ENCODE assay signal across 17 cellular contexts in genomic region chr3:143277531-143277930, GRCh38.
DNase-seq lines count a peak whose midpoint lies in the region; ATAC-seq, FAIRE-seq and TF ChIP-seq lines count a peak whose summit lies in the region.
"Had no signal": no experiment of that assay in that cellular context is flagged by ENCODE, and none has a peak within 500 bp of the region (broad histone marks: within the 10 kb centered on the region; RNA-seq: fewer than 3 reads in every experiment).

No MANE protein-coding gene starts in this region.

- no peak overlapping the region for H3K4me2 ChIP-seq in K562 (ENCODE audit: insufficient read depth, low read length)
- H3K4me2 ChIP-seq in neuronal stem cell (ENCODE audit: insufficient read depth, low read length, poor library complexity, severe bottlenecking) = no peak overlapping the region
- H3K4me2 ChIP-seq: BLaER1 had no signal

- no peak overlapping the region for H2BK5ac ChIP-seq in neuronal stem cell (ENCODE audit: low read length)

- no peak overlapping the region for H3K23ac ChIP-seq in neuronal stem cell (ENCODE audit: low read depth, low read length, poor library complexity)

- H2BK12ac ChIP-seq in neuronal stem cell (ENCODE audit: low read length) = no peak overlapping the region

- H2AFZ ChIP-seq in K562 (ENCODE audit: low read depth, low read length) (peak overlapping the region; percentile 75), neuronal stem cell (ENCODE audit: low read length) (peak overlapping the region; percentile 17)

- no peak overlapping the region for H3K9ac ChIP-seq in K562 (ENCODE audit: insufficient read depth in 1 of 2, low read depth in 2 of 2, low read length in 2 of 2)
- H3K9ac ChIP-seq in neuronal stem cell (ENCODE audit: low read depth, low read length, poor library complexity) = no peak overlapping the region
- H3K9ac ChIP-seq: BLaER1 had no signal

- no peak overlapping the region for H2BK15ac ChIP-seq in neuronal stem cell (ENCODE audit: low read length)

- no peak overlapping the region for H3K14ac ChIP-seq in neuronal stem cell (ENCODE audit: low read length)

- TF ChIP-seq CTCF in K562 (IDR thresholded peaks at IDR 0.05 in 2 of 3, conservative IDR thresholded peaks at IDR 0.05 in 1 of 3; ENCODE audit: insufficient read depth in 2 of 3, low read depth in 1 of 3, low read length in 3 of 3) = no peak

- no peak overlapping the region for H4K91ac ChIP-seq in neuronal stem cell (ENCODE audit: low read depth, low read length, poor library complexity)

- in situ Hi-C loops in K562 (cut with MboI) = no loop called here

- intact Hi-C loops in K562 (cut with micrococcal nuclease) = no loop called here

- no peak overlapping the region for H3K18ac ChIP-seq in neuronal stem cell (ENCODE audit: low read length)

- H3K27me3 ChIP-seq in K562 (ENCODE audit: control insufficient read depth in 2 of 2, insufficient read depth in 2 of 2, low read length in 2 of 2) (no peaks in the 10 kb centered on the region), neuronal stem cell (ENCODE audit: control insufficient read depth in 3 of 3, insufficient read depth in 3 of 3, low read depth in 1 of 3, low read length in 3 of 3) (no peaks in the 10 kb centered on the region)
- H3K27me3 ChIP-seq: BLaER1 had no signal

- POLR2A ChIA-PET in K562 (lab: Yijun Ruan, JAX) = interaction anchor here (1.0 to 2.3 kb wide), 3 partner anchors 8 to 14 kb away, joined by 3 to 8 read pairs (median 4); no protein-coding TSS in a partner anchor

- peak; percentile 57 for ATAC-seq in HG03045 (IDR thresholded peaks at IDR 0.05; ENCODE audit: unreplicated experiment)
- ATAC-seq in K562 = no peak

- no peaks in the 10 kb centered on the region for H3K9me1 ChIP-seq in K562 (ENCODE audit: control insufficient read depth, insufficient read depth, low read length)

- H3K79me2 ChIP-seq in K562 (ENCODE audit: control insufficient read depth, insufficient read depth, low read length) = no peaks in the 10 kb centered on the region

- H3K4me3 ChIP-seq in K562 (no peak overlapping the region), neuronal stem cell (ENCODE audit: low read length in 2 of 2) (no peak overlapping the region)
- H3K4me3 ChIP-seq: BLaER1 had no signal

- H3K4me1 ChIP-seq in K562 (replicated peaks in 1 of 2; ENCODE audit: control insufficient read depth in 2 of 2, insufficient read depth in 2 of 2, low read length in 2 of 2) (peaks cover 6 to 31% of the 10 kb centered on the region in 2 experiments; a peak in 3 of 5 replicates), neuronal stem cell (ENCODE audit: control insufficient read depth in 2 of 2, insufficient read depth in 1 of 2, low read depth in 1 of 2, low read length in 2 of 2) (peaks cover 0 to 8% of the 10 kb centered on the region in 2 donors)
- H3K4me1 ChIP-seq: BLaER1 had no signal

- no peak for TF ChIP-seq EP300 in K562 (IDR thresholded peaks at IDR 0.05; ENCODE audit: low read length)

- no peaks in the 10 kb centered on the region for H3K79me1 ChIP-seq in neuronal stem cell (ENCODE audit: low read depth, low read length)

- H3K4ac ChIP-seq in neuronal stem cell (ENCODE audit: low read length) = no peak overlapping the region

- H4K8ac ChIP-seq in neuronal stem cell (ENCODE audit: low read depth, low read length) = no peak overlapping the region

- H3K36me3 ChIP-seq in K562 (ENCODE audit: control insufficient read depth, insufficient read depth, low read length) = no peaks in the 10 kb centered on the region
- H3K36me3 ChIP-seq in neuronal stem cell (replicated peaks in 1 of 2; ENCODE audit: control insufficient read depth in 2 of 2, insufficient read depth in 2 of 2, low read length in 2 of 2) = no peaks in the 10 kb centered on the region
- H3K36me3 ChIP-seq: BLaER1 had no signal

- H2AK5ac ChIP-seq in neuronal stem cell (ENCODE audit: low read depth, low read length) = no peak overlapping the region

- no TSS peak for BruUV-seq in K562 (replicated peaks; lab: Mats Ljungman, UMichigan)

- no peak overlapping the region for H2BK120ac ChIP-seq in neuronal stem cell (ENCODE audit: low read depth, low read length)

- no peak overlapping the region for H3K27ac ChIP-seq in K562 (ENCODE audit: extremely low read depth, low read depth, low read length)
- no peak overlapping the region for H3K27ac ChIP-seq in neuronal stem cell (replicated peaks; ENCODE audit: low read length)
- H3K27ac ChIP-seq: BLaER1 had no signal

- 93% methylated on average over 2 of the region's 2 CpGs for WGBS in K562 (ENCODE audit: insufficient coverage, low coverage, missing lambda C conversion rate)
- no CpG with 5 or more reads among the region's 2 CpGs for WGBS in neuronal stem cell (ENCODE audit: extremely low coverage in 2 of 2, insufficient read length in 2 of 2, insufficient replicate concordance in 1 of 2), 2 donors

- CTCF ChIA-PET in K562 (lab: Yijun Ruan, JAX; ENCODE audit: low intra/inter-chr PET ratio) = no interaction called here

- H3K9me3 ChIP-seq in K562 (replicated peaks; ENCODE audit: control insufficient read depth, insufficient read depth, low read depth, low read length) (no peaks in the 10 kb centered on the region), neuronal stem cell (replicated peaks in 1 of 2; ENCODE audit: control insufficient read depth in 2 of 2, insufficient read depth in 1 of 2, low read depth in 1 of 2, low read length in 2 of 2) (no peaks in the 10 kb centered on the region)
- H3K9me3 ChIP-seq: BLaER1 had no signal

- H4K20me1 ChIP-seq in K562 (replicated peaks; ENCODE audit: control insufficient read depth, insufficient read depth, low read length) = no peaks in the 10 kb centered on the region
- H4K20me1 ChIP-seq: BLaER1 had no signal

- no peak for TF ChIP-seq RAD21 in K562 (CRISPR knock-in tag; conservative IDR thresholded peaks at IDR 0.05 in 1 of 2, IDR thresholded peaks at IDR 0.05 in 1 of 2)

- no peak for TF ChIP-seq POLR2A in K562 (conservative IDR thresholded peaks at IDR 0.05)

- DNase-seq in MV-4-11 (lab: John Stamatoyannopoulos, UW) (peak; percentile 18), K562 (ENCODE audit: extremely low read depth in 1 of 4, low spot score in 3 of 4) (no peak), neuronal stem cell (ENCODE audit: low spot score) (no peak), AG08395 (ENCODE audit: low spot score) (no peak), pons (ENCODE audit: low spot score) (no peak)
- DNase-seq in activated CD4-positive, alpha-beta T cell treated with anti-CD3 and anti-CD28 coated beads, Interleukin-2, amount 50 U/mL, for 48 hours = no peak
- DNase-seq: CD4-positive, alpha-beta T cell; COR-L47; NCI-H1694; NCI-H2081 treated with DMSO at 0.1 percent for 48 hours; NCI-H2171 treated with DMSO at 0.1 percent for 48 hours; NCI-H526 treated with DMSO at 0.1 percent for 48 hours; Right ventricle myocardium superior; SW 1271 had no signal

- no peak for FAIRE-seq in K562 (lab: Jason Lieb, UNC)
- FAIRE-seq: H54 had no signal

TF ChIP-seq in K562, 482 proteins besides CTCF, POLR2A, EP300 and RAD21 (continues in another document):
- TF ChIP-seq TBP (optimal IDR thresholded peaks at IDR 0.05; ENCODE audit: low read depth, low read length) (peak; percentile 36), ZNF318 (IDR thresholded peaks at IDR 0.05; ENCODE audit: borderline replicate concordance in 1 of 2, low read depth in 1 of 2) (no peak)
